In genomic region chr1:118322369-118322768, GRCh38 we compare ENCODE assay signal across 16 cellular contexts.
A peak's percentile ranks its signal among the peaks of the same experiment; 100 is the strongest.
DNase-seq lines count a peak whose midpoint lies in the region; ATAC-seq and TF ChIP-seq lines count a peak whose summit lies in the region.
"Had no signal": no experiment of that assay in that cellular context is flagged by ENCODE, and none has a peak within 500 bp of the region (broad histone marks: within the 10 kb centered on the region; RNA-seq: fewer than 3 reads in every experiment).

No MANE protein-coding gene starts in this region.

- peaks cover 24% of the 10 kb centered on the region for H3K27me3 Mint-ChIP-seq in nephron (ENCODE audit: low read depth)

- H3K27me3 ChIP-seq in SJCRH30 (no peaks in the 10 kb centered on the region), hepatocyte (no peaks in the 10 kb centered on the region)
- H3K27me3 ChIP-seq: BLaER1 treated with 17β-estradiol and CSF1 and Interleukin-3, amounts not matched to agents 10 nM and 100 nM had no signal

- peaks cover 4% of the 10 kb centered on the region for H3K9me3 Mint-ChIP-seq in nephron

- H3K27ac ChIP-seq in SJCRH30 = peak overlapping the region; percentile 27
- no peak overlapping the region for H3K27ac ChIP-seq in hepatocyte
- H3K27ac ChIP-seq: 22Rv1; BLaER1 treated with 17β-estradiol and CSF1 and Interleukin-3, amounts not matched to agents 10 nM and 100 nM; HL-60 had no signal

- ATAC-seq in GM21717 (IDR thresholded peaks at IDR 0.05; ENCODE audit: unreplicated experiment) = no peak
- ATAC-seq: CD8-positive, alpha-beta T cell had no signal

- TF ChIP-seq CTCF in hepatocyte (IDR thresholded peaks at IDR 0.05; ENCODE audit: poor library complexity) (no peak), nephron (IDR thresholded peaks at IDR 0.05; ENCODE audit: unreplicated experiment in 3 of 3) (no peak)

- peaks cover 32% of the 10 kb centered on the region for H3K4me1 Mint-ChIP-seq in nephron
- H3K4me1 Mint-ChIP-seq: B cell had no signal

- H3K79me2 ChIP-seq in hepatocyte = no peaks in the 10 kb centered on the region

- DNase-seq in AG08395 (ENCODE audit: low spot score) (peak; percentile 38), SJCRH30 (peak; percentile 42 to 74), hepatocyte (ENCODE audit: low spot score) (no peak), A172 (ENCODE audit: low spot score) (no peak), NCI-H1092 (lab: John Stamatoyannopoulos, UW) (no peak)
- DNase-seq in stimulated activated CD4-positive, alpha-beta T cell treated with anti-CD3 and anti-CD28 coated beads, Interleukin-2, amount 100 ng/mL, for 48 hours = no peak
- DNase-seq: CD8-positive, alpha-beta T cell; DMS 273 treated with DMSO at 0.1 percent for 48 hours; DMS53; HCEC 1CT had no signal

- no peaks in the 10 kb centered on the region for H4K20me1 ChIP-seq in hepatocyte (ENCODE audit: insufficient read depth, poor library complexity, severe bottlenecking)
- H4K20me1 ChIP-seq: BLaER1 treated with 17β-estradiol and CSF1 and Interleukin-3, amounts not matched to agents 10 nM and 100 nM had no signal

- H3K4me1 ChIP-seq in SJCRH30 (peaks cover 34% of the 10 kb centered on the region), hepatocyte (ENCODE audit: insufficient read depth) (peaks cover 19% of the 10 kb centered on the region)

- WGBS in hepatocyte (ENCODE audit: low lambda C conversion rate, missing lambda C conversion rate) = 40% methylated on average over 1 of the region's 1 CpG

- peaks cover 3% of the 10 kb centered on the region; the same call in 1 of the 2 replicates for H3K9me3 ChIP-seq in SJCRH30 (replicated peaks)
- H3K9me3 ChIP-seq in hepatocyte (ENCODE audit: low read depth) = no peaks in the 10 kb centered on the region

- no peaks in the 10 kb centered on the region for H3K36me3 Mint-ChIP-seq in nephron (ENCODE audit: low read depth)
- H3K36me3 Mint-ChIP-seq: CD8-positive, alpha-beta T cell had no signal

- H3K36me3 ChIP-seq in SJCRH30 (no peaks in the 10 kb centered on the region), hepatocyte (replicated peaks; ENCODE audit: insufficient read depth, low read depth) (no peaks in the 10 kb centered on the region)
- H3K36me3 ChIP-seq: BLaER1 treated with 17β-estradiol and CSF1 and Interleukin-3, amounts not matched to agents 10 nM and 100 nM had no signal

- no peak overlapping the region for H3K4me3 ChIP-seq in SJCRH30
- no peak overlapping the region for H3K4me3 ChIP-seq in hepatocyte
- H3K4me3 ChIP-seq: BLaER1 treated with 17β-estradiol and CSF1 and Interleukin-3, amounts not matched to agents 10 nM and 100 nM had no signal

- no peak overlapping the region for H2AFZ ChIP-seq in hepatocyte

- H3K27ac Mint-ChIP-seq in nephron = peak overlapping the region; percentile 10 to 23 (median 12)
- H3K27ac Mint-ChIP-seq: B cell; CD8-positive, alpha-beta T cell had no signal

- no peaks in the 10 kb centered on the region for H3K9me2 ChIP-seq in hepatocyte (replicated peaks; ENCODE audit: insufficient read depth)

- no peak overlapping the region for H3K4me3 Mint-ChIP-seq in nephron
- H3K4me3 Mint-ChIP-seq: B cell; CD8-positive, alpha-beta T cell had no signal

- H3K4me2 ChIP-seq in hepatocyte = peak overlapping the region; percentile 44
- H3K4me2 ChIP-seq: BLaER1 treated with 17β-estradiol and CSF1 and Interleukin-3, amounts not matched to agents 10 nM and 100 nM had no signal

Comparison
In these comparisons a context has a peak if more than half of its experiments do, and no peak if none do; other contexts are left out.
1. DNase-seq: peak in AG08395 (single experiment) and SJCRH30 (2 of 2); none in hepatocyte (single experiment), A172 (single experiment), NCI-H1092 (single experiment) and stimulated activated CD4-positive, alpha-beta T cell treated with anti-CD3 and anti-CD28 coated beads, Interleukin-2, amount 100 ng/mL, for 48 hours (0 of 2).